25 cellular contexts compared by ENCODE assay signal in the genomic region with DNA sequence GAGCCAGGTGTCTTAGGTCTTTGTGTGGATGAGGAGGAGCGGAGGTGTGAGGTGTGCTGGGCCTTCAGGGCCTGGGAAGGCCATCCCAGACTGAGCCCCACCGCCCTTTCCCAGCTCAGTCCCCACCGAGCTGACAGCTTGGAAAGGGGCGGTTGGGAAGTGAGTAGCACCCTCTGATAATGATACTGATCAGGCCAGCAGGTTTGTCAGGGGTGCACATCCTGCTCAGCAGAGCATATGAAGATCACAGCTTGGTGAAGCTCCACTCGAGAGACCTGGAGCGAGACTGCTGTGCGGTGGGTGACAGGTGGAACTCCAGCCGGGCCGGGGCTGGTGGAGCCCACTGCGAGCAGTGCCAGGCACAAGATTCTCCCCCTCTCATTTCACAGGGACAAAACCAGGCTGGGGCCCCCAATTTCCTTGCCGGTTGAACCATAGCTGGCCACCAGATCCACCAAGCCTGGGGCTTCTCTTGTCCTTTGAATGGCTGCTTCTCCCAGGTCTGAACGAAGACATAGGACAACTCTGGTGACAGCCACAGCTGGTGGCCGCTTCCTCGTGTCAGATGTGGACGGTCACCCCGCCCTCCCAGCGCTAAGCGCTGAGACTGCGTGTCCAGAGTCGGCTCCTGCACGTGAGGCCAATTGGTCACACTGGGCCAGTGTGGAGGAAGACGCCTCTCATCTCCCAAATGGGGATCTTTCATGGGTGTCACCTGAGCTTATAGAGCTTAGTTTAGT. TPM values are rescaled to one million over a fixed set of nuclear protein-coding genes. Genes with fewer than 3 reads are reported as not detected.
"Had no signal": no experiment of that assay in that cellular context is flagged by ENCODE, and none has a peak within 500 bp of the region (broad histone marks: within the 10 kb centered on the region; RNA-seq: fewer than 3 reads in every experiment).

No MANE protein-coding gene starts in this region.

- H3K4me3 Mint-ChIP-seq: activated B cell treated with CpG ODN at 0.5 μM for 24 hours; activated CD4-positive, alpha-beta memory T cell treated with anti-CD3 and anti-CD28 coated beads for 36 hours; activated CD4-positive, alpha-beta T cell treated with anti-CD3 and anti-CD28 coated beads, Interleukin-2, amount 10 ng/mL, durations not matched to agents 7 days and 5 days; activated naive CD8-positive, alpha-beta T cell treated with anti-CD3 and anti-CD28 coated beads, Interleukin-2, amount 10 ng/mL, durations not matched to agents 7 days and 5 days; activated T-cell treated with anti-CD3 and anti-CD28 coated beads, Interleukin-2, amount 50 U/mL, for 4 hours; T-cell had no signal

- H3K4me3 ChIP-seq: breast epithelium, MG63, Peyer's patch had no signal

- H3K27me3 Mint-ChIP-seq: activated B cell treated with CpG ODN at 0.5 μM for 24 hours; activated CD4-positive, alpha-beta memory T cell treated with anti-CD3 and anti-CD28 coated beads for 36 hours; activated CD4-positive, alpha-beta T cell treated with anti-CD3 and anti-CD28 coated beads, Interleukin-2, amount 10 ng/mL, durations not matched to agents 7 days and 5 days; activated naive CD8-positive, alpha-beta T cell treated with anti-CD3 and anti-CD28 coated beads, Interleukin-2, amount 10 ng/mL, durations not matched to agents 7 days and 5 days; T-cell had no signal

- H3K9me3 ChIP-seq: breast epithelium, MG63, Peyer's patch had no signal

- DNase-seq: activated B cell treated with CpG ODN at 0.5 μM for 24 hours; activated CD4-positive, alpha-beta memory T cell treated with anti-CD3 and anti-CD28 coated beads for 36 hours; activated CD4-positive, alpha-beta T cell treated with anti-CD3 and anti-CD28 coated beads for 1 hour; activated CD4-positive, alpha-beta T cell treated with anti-CD3 and anti-CD28 coated beads, Interleukin-2, amount 10 ng/mL, durations not matched to agents 7 days and 5 days; activated CD8-positive, alpha-beta memory T cell treated with anti-CD3 and anti-CD28 coated beads for 24 hours; activated effector memory CD4-positive, alpha-beta T cell treated with anti-CD3 and anti-CD28 coated beads, Interleukin-2, amount 50 U/mL, for 16 hours; activated naive CD4-positive, alpha-beta T cell treated with Interleukin-2 at 50 U/mL for 16 hours; activated naive CD8-positive, alpha-beta T cell treated with anti-CD3 and anti-CD28 coated beads, Interleukin-2, amount 10 ng/mL, durations not matched to agents 7 days and 5 days; activated T-cell treated with anti-CD3 and anti-CD28 coated beads, Interleukin-2, amount 50 U/mL, for 4 hours; aorta; caudate nucleus; MG63; MV-4-11; NCI-H1105; NCI-H1436; NCI-H187; NCI-H2081; NCI-H524; Peyer's patch; SHP77 treated with DMSO at 0.1 percent for 48 hours; T-cell; T-helper 2 cell; T1000 had no signal

- ATAC-seq: activated T-cell treated with anti-CD3 and anti-CD28 coated beads, Interleukin-2, amount 50 U/mL, for 4 hours; T-cell had no signal

- H3K27ac ChIP-seq: breast epithelium, Peyer's patch had no signal

- H3K36me3 Mint-ChIP-seq: activated naive CD8-positive, alpha-beta T cell treated with anti-CD3 and anti-CD28 coated beads, Interleukin-2, amount 10 ng/mL, durations not matched to agents 7 days and 5 days had no signal

- H3K9me3 Mint-ChIP-seq: activated B cell treated with CpG ODN at 0.5 μM for 24 hours; activated CD4-positive, alpha-beta memory T cell treated with anti-CD3 and anti-CD28 coated beads for 36 hours; activated CD4-positive, alpha-beta T cell treated with anti-CD3 and anti-CD28 coated beads, Interleukin-2, amount 10 ng/mL, durations not matched to agents 7 days and 5 days; activated naive CD8-positive, alpha-beta T cell treated with anti-CD3 and anti-CD28 coated beads, Interleukin-2, amount 10 ng/mL, durations not matched to agents 7 days and 5 days; activated T-cell treated with anti-CD3 and anti-CD28 coated beads, Interleukin-2, amount 50 U/mL, for 4 hours; T-cell had no signal

- H3K4me1 Mint-ChIP-seq: activated CD4-positive, alpha-beta T cell treated with anti-CD3 and anti-CD28 coated beads, Interleukin-2, amount 10 ng/mL, durations not matched to agents 7 days and 5 days; activated naive CD8-positive, alpha-beta T cell treated with anti-CD3 and anti-CD28 coated beads, Interleukin-2, amount 10 ng/mL, durations not matched to agents 7 days and 5 days; T-cell had no signal

- H3K27me3 ChIP-seq: breast epithelium, MG63, Peyer's patch had no signal

- H3K27ac Mint-ChIP-seq: activated B cell treated with CpG ODN at 0.5 μM for 24 hours; activated CD4-positive, alpha-beta memory T cell treated with anti-CD3 and anti-CD28 coated beads for 36 hours; activated CD4-positive, alpha-beta T cell treated with anti-CD3 and anti-CD28 coated beads, Interleukin-2, amount 10 ng/mL, durations not matched to agents 7 days and 5 days; activated naive CD8-positive, alpha-beta T cell treated with anti-CD3 and anti-CD28 coated beads, Interleukin-2, amount 10 ng/mL, durations not matched to agents 7 days and 5 days; T-cell had no signal

- H3K4me1 ChIP-seq: breast epithelium, Peyer's patch had no signal

RNA-seq across cellular contexts. Expression of a gene that starts 8.3 kb away (rescaled TPM):
- total RNA-seq: activated B cell treated with CpG ODN at 0.5 μM for 24 hours; activated CD4-positive, alpha-beta memory T cell treated with anti-CD3 and anti-CD28 coated beads for 36 hours; activated CD4-positive, alpha-beta T cell treated with anti-CD3 and anti-CD28 coated beads, Interleukin-2, amount 10 ng/mL, durations not matched to agents 7 days and 5 days; activated naive CD8-positive, alpha-beta T cell treated with anti-CD3 and anti-CD28 coated beads, Interleukin-2, amount 10 ng/mL, durations not matched to agents 7 days and 5 days; activated T-cell treated with anti-CD3 and anti-CD28 coated beads, Interleukin-2, amount 50 U/mL, for 4 hours; aorta; breast epithelium; Peyer's patch; SK-MEL-5; T-cell had no signal
- polyA plus RNA-seq: aorta had no signal

RNA-seq across cellular contexts. Expression of a gene that starts 50.7 kb away (rescaled TPM):
- total RNA-seq: activated B cell treated with CpG ODN at 0.5 μM for 24 hours; activated CD4-positive, alpha-beta memory T cell treated with anti-CD3 and anti-CD28 coated beads for 36 hours; activated CD4-positive, alpha-beta T cell treated with anti-CD3 and anti-CD28 coated beads, Interleukin-2, amount 10 ng/mL, durations not matched to agents 7 days and 5 days; activated naive CD8-positive, alpha-beta T cell treated with anti-CD3 and anti-CD28 coated beads, Interleukin-2, amount 10 ng/mL, durations not matched to agents 7 days and 5 days; activated T-cell treated with anti-CD3 and anti-CD28 coated beads, Interleukin-2, amount 50 U/mL, for 4 hours; aorta; T-cell had no signal
